Comparison of ENCODE assay signal across 27 cellular contexts in genomic region chr9:117081641-117082317, GRCh38.
DNase-seq lines count a peak whose midpoint lies in the region; TF ChIP-seq lines count a peak whose summit lies in the region.
"Had no signal": no experiment of that assay in that cellular context is flagged by ENCODE, and none has a peak within 500 bp of the region (broad histone marks: within the 10 kb centered on the region; RNA-seq: fewer than 3 reads in every experiment).

No MANE protein-coding gene starts in this region.

- no peak overlapping the region for H2BK15ac ChIP-seq in H9 (ENCODE audit: low read depth, low read length)

- no peak overlapping the region for H2BK20ac ChIP-seq in H9 (ENCODE audit: low read depth, low read length, poor library complexity, severe bottlenecking)

- no peak overlapping the region for H4K91ac ChIP-seq in H9 (ENCODE audit: insufficient read length, low read depth, low read length)

- no peaks in the 10 kb centered on the region; a peak in 1 of 7 replicates for H3K36me3 Mint-ChIP-seq in H9 (ENCODE audit: insufficient read depth in 1 of 3, low read depth in 3 of 3)
- H3K36me3 Mint-ChIP-seq in progenitor cell of endocrine pancreas (ENCODE audit: insufficient read depth): no peaks in the 10 kb centered on the region
- H3K36me3 Mint-ChIP-seq: activated CD4-positive, alpha-beta memory T cell treated with anti-CD3 and anti-CD28 coated beads for 36 hours; stimulated activated effector memory CD8-positive, alpha-beta T cell treated with anti-CD3 and anti-CD28 coated beads, Interleukin-12 subunit alpha, Interleukin-12 subunit beta, amount 100 ng/mL, for 72 hours had no signal

- H3K9me3 ChIP-seq in H9 (ENCODE audit: control insufficient read depth, low read depth, low read length): no peaks in the 10 kb centered on the region
- no peaks in the 10 kb centered on the region for H3K9me3 ChIP-seq in iPS-20b (ENCODE audit: insufficient read depth, low read depth, low read length)
- H3K9me3 ChIP-seq: HAP-1, sigmoid colon, testis, vagina had no signal

- TF ChIP-seq CTCF in H9 (conservative IDR thresholded peaks at IDR 0.05) (no peak), progenitor cell of endocrine pancreas (IDR thresholded peaks at IDR 0.05; ENCODE audit: unreplicated experiment) (no peak)

- no peak overlapping the region for H3K14ac ChIP-seq in H9 (ENCODE audit: insufficient read depth, low read length)

- H3K4ac ChIP-seq in H9 (ENCODE audit: low read depth, low read length): no peak overlapping the region

- H3K23ac ChIP-seq in H9 (ENCODE audit: insufficient read length, low read depth, low read length): no peak overlapping the region

- no peak overlapping the region for H2AFZ ChIP-seq in H9 (ENCODE audit: low read length)
- H2AFZ ChIP-seq: hepatocyte had no signal

- no peak overlapping the region for H2BK5ac ChIP-seq in H9 (ENCODE audit: insufficient read length, low read length)

- no peaks in the 10 kb centered on the region for H3K23me2 ChIP-seq in H9 (ENCODE audit: insufficient read length, low read depth, low read length, poor library complexity, severe bottlenecking)

- no peak overlapping the region for H3K18ac ChIP-seq in H9 (ENCODE audit: insufficient read length, low read depth, low read length)

- H2BK120ac ChIP-seq in H9 (ENCODE audit: low read depth, low read length, poor library complexity, severe bottlenecking): no peak overlapping the region

- H3K4me3 Mint-ChIP-seq in H9: no peak overlapping the region
- no peak overlapping the region for H3K4me3 Mint-ChIP-seq in progenitor cell of endocrine pancreas (ENCODE audit: low read depth)
- H3K4me3 Mint-ChIP-seq: activated B cell treated with CpG ODN at 0.5 μM for 24 hours; activated CD4-positive, alpha-beta memory T cell treated with anti-CD3 and anti-CD28 coated beads for 36 hours; activated naive CD4-positive, alpha-beta T cell treated with anti-CD3 and anti-CD28 coated beads for 36 hours; stimulated activated effector memory CD8-positive, alpha-beta T cell treated with anti-CD3 and anti-CD28 coated beads, Interleukin-12 subunit alpha, Interleukin-12 subunit beta, amount 100 ng/mL, for 72 hours had no signal

- no peak overlapping the region for H4K5ac ChIP-seq in H9 (ENCODE audit: insufficient read length, low read depth, low read length)

- DNase-seq in DMS 273 (lab: John Stamatoyannopoulos, UW; ENCODE audit: unreplicated experiment) (peak; percentile 68), H9 (no peak), NCI-H524 (lab: John Stamatoyannopoulos, UW) (peak; percentile 57 to 89), GM19240 (ENCODE audit: insufficient read length, low spot score) (no peak), epidermal melanocyte (ENCODE audit: insufficient read length, low spot score) (no peak), progenitor cell of endocrine pancreas (ENCODE audit: low spot score, unreplicated experiment) (no peak)
- no peak for DNase-seq in stimulated activated CD8-positive, alpha-beta memory T cell treated with anti-CD3 and anti-CD28 coated beads, Interleukin-4, amount 100 ng/mL, for 48 hours
- DNase-seq: ACHN; activated B cell treated with CpG ODN at 0.5 μM for 24 hours; activated CD4-positive, alpha-beta memory T cell treated with anti-CD3 and anti-CD28 coated beads for 36 hours; activated naive CD4-positive, alpha-beta T cell treated with anti-CD3 and anti-CD28 coated beads for 36 hours; activated T-cell treated with anti-CD3 and anti-CD28 coated beads, Interleukin-2, amount 50 U/mL, for 1 hour; amygdala; dorsolateral prefrontal cortex; NCI-H1048; occipital lobe; sigmoid colon; T-helper 9 cell; testis had no signal

- no CpG with 5 or more reads among the region's 5 CpGs for WGBS in H9 (ENCODE audit: extremely low coverage, insufficient read length, low lambda C conversion rate)

- H3K56ac ChIP-seq in H9 (ENCODE audit: insufficient read length, low read depth, low read length): no peak overlapping the region

- H3K27me3 ChIP-seq in H9 (ENCODE audit: insufficient read depth, low read length): no peaks in the 10 kb centered on the region
- no peaks in the 10 kb centered on the region for H3K27me3 ChIP-seq in iPS-20b (ENCODE audit: insufficient read depth, low read length)
- H3K27me3 ChIP-seq: cardiac muscle cell, dorsolateral prefrontal cortex, hepatocyte, sigmoid colon, testis, vagina had no signal

- H2BK12ac ChIP-seq in H9 (ENCODE audit: insufficient read length, low read depth, low read length): no peak overlapping the region

- no peaks in the 10 kb centered on the region for H4K20me1 ChIP-seq in H9 (ENCODE audit: control insufficient read depth, insufficient read depth, insufficient read length)

- H3K4me2 ChIP-seq in H9 (ENCODE audit: insufficient read depth, insufficient read length, low read length): no peak overlapping the region
- H3K4me2 ChIP-seq: hepatocyte had no signal

- no peaks in the 10 kb centered on the region for H3K79me1 ChIP-seq in H9 (ENCODE audit: insufficient read depth, low read depth, low read length, poor library complexity, severe bottlenecking)

- H3K27me3 Mint-ChIP-seq in H9 (ENCODE audit: low read depth) (peaks cover 4% of the 10 kb centered on the region; the same call in 1 of the 2 replicates), progenitor cell of endocrine pancreas (no peaks in the 10 kb centered on the region)
- H3K27me3 Mint-ChIP-seq: activated B cell treated with CpG ODN at 0.5 μM for 24 hours; activated CD4-positive, alpha-beta memory T cell treated with anti-CD3 and anti-CD28 coated beads for 36 hours had no signal

- H3K9me3 Mint-ChIP-seq in H9 (no peaks in the 10 kb centered on the region), progenitor cell of endocrine pancreas (ENCODE audit: low read depth) (no peaks in the 10 kb centered on the region)
- H3K9me3 Mint-ChIP-seq: activated B cell treated with CpG ODN at 0.5 μM for 24 hours; activated CD4-positive, alpha-beta memory T cell treated with anti-CD3 and anti-CD28 coated beads for 36 hours had no signal

- no peak overlapping the region for H3K27ac ChIP-seq in H9 (ENCODE audit: insufficient read length, low read depth, low read length)
- H3K27ac ChIP-seq in iPS-20b (ENCODE audit: low read length): peak overlapping the region; percentile 13
- H3K27ac ChIP-seq: C4-2B, cardiac muscle cell, hepatocyte, sigmoid colon, testis, vagina had no signal

- no peak overlapping the region for H4K8ac ChIP-seq in H9 (replicated peaks; ENCODE audit: insufficient read length, low read depth, low read length)

- peak overlapping the region; percentile 21; the same call in 1 of the 2 replicates for H3K4me3 ChIP-seq in iPS-20b (ENCODE audit: low read length)
- H3K4me3 ChIP-seq: cardiac muscle cell, dorsolateral prefrontal cortex, HAP-1, hepatocyte, K562, sigmoid colon, testis, vagina had no signal

- no peak overlapping the region for H3K9ac ChIP-seq in H9 (ENCODE audit: extremely low read depth, insufficient read length, low read length)
- no peak overlapping the region for H3K9ac ChIP-seq in iPS-20b (ENCODE audit: low read depth, low read length)

- no peak overlapping the region for H2AK5ac ChIP-seq in H9 (ENCODE audit: insufficient read length, low read length)

- H3K4me1 ChIP-seq in H9 (ENCODE audit: insufficient read depth, low read length) (peaks cover 9% of the 10 kb centered on the region; the same call in 1 of the 2 replicates), iPS-20b (ENCODE audit: insufficient read depth, low read length) (peaks cover 31% of the 10 kb centered on the region)
- H3K4me1 ChIP-seq: HAP-1, sigmoid colon, testis, vagina had no signal

- no peak overlapping the region for H3T11ph ChIP-seq in H9 (ENCODE audit: low read length)

- no peaks in the 10 kb centered on the region for H3K36me3 ChIP-seq in iPS-20b (ENCODE audit: insufficient read depth, low read depth, low read length)
- H3K36me3 ChIP-seq: cardiac muscle cell, HAP-1, sigmoid colon, vagina had no signal

- H3K27ac Mint-ChIP-seq in H9: peak overlapping the region in 2 of 3 experiments; percentile 16 to 32; a peak in 3 of 7 replicates
- no peak overlapping the region for H3K27ac Mint-ChIP-seq in progenitor cell of endocrine pancreas
- H3K27ac Mint-ChIP-seq: activated B cell treated with CpG ODN at 0.5 μM for 24 hours; activated CD4-positive, alpha-beta memory T cell treated with anti-CD3 and anti-CD28 coated beads for 36 hours; activated naive CD4-positive, alpha-beta T cell treated with anti-CD3 and anti-CD28 coated beads for 36 hours; stimulated activated effector memory CD8-positive, alpha-beta T cell treated with anti-CD3 and anti-CD28 coated beads, Interleukin-12 subunit alpha, Interleukin-12 subunit beta, amount 100 ng/mL, for 72 hours had no signal

- no peaks in the 10 kb centered on the region for H3K79me2 ChIP-seq in H9 (ENCODE audit: insufficient read depth, low read length)
- H3K79me2 ChIP-seq: hepatocyte had no signal

- H3K4me1 Mint-ChIP-seq in H9 (peaks cover 41 to 43% of the 10 kb centered on the region in 2 experiments), progenitor cell of endocrine pancreas (ENCODE audit: low read depth) (no peaks in the 10 kb centered on the region)
- H3K4me1 Mint-ChIP-seq: activated B cell treated with CpG ODN at 0.5 μM for 24 hours; stimulated activated effector memory CD8-positive, alpha-beta T cell treated with anti-CD3 and anti-CD28 coated beads, Interleukin-12 subunit alpha, Interleukin-12 subunit beta, amount 100 ng/mL, for 72 hours had no signal

Comparison
In these comparisons a context has a peak if more than half of its experiments do, and no peak if none do; other contexts are left out.
1. DNase-seq: peak in DMS 273 (single experiment) and NCI-H524 (2 of 2); none in H9 (single experiment), GM19240 (single experiment), epidermal melanocyte (single experiment), progenitor cell of endocrine pancreas (single experiment) and stimulated activated CD8-positive, alpha-beta memory T cell treated with anti-CD3 and anti-CD28 coated beads, Interleukin-4, amount 100 ng/mL, for 48 hours (single experiment).